In the genomic region with DNA sequence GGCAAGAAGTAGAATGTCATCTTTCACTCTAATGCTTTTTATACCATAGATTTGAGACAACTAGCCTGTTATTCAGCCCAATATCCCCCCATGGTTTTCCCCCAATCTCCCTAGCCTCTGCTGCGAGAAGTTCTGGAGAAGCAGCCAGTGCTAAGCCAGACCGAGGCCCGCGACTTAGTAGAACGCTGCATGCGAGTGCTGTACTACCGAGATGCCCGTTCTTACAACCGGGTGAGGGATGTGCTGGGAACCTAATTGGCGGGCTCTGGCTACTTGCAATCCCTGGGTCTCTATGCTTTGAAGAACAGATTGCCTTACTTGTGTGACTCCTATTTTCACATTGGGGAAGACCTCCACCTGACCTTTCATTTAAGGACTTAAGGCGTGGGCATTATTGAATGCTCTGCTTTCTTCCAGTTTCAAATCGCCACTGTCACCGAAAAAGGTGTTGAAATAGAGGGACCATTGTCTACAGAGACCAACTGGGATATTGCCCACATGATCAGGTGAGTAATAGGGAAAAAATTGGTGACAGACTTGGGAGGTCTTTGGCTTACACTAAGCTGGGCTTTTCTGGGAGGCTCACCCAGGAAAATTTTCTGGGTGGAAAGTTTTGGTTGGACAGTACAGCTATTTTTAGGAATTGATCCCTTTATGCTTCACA, we compare ENCODE assay signal across 13 cellular contexts. TPM values are rescaled to one million over a fixed set of nuclear protein-coding genes. Genes with fewer than 3 reads are reported as not detected.
DNase-seq lines count a peak whose midpoint lies in the region; ATAC-seq, FAIRE-seq and TF ChIP-seq lines count a peak whose summit lies in the region.
"Had no signal": no experiment of that assay in that cellular context is flagged by ENCODE, and none has a peak within 500 bp of the region (broad histone marks: within the 10 kb centered on the region; RNA-seq: fewer than 3 reads in every experiment).

No MANE protein-coding gene starts in this region.

- DNase-seq in HepG2 (ENCODE audit: low spot score) (peak; percentile 45), right lobe of liver (no peak), WTC11 (ENCODE audit: low spot score) (no peak), SKM-1 treated with dmso at 0.1 percent for 144 hours (lab: John Stamatoyannopoulos, UW; ENCODE audit: unreplicated experiment) (no peak)
- DNase-seq in stimulated activated naive CD4-positive, alpha-beta T cell (lab: John Stamatoyannopoulos, UW), result no peak
- DNase-seq: activated gamma-delta T cell; esophagus squamous epithelium; NCI-H1092 treated with DMSO at 0.1 percent for 48 hours; stimulated activated CD4-positive, alpha-beta T cell treated with anti-CD3 and anti-CD28 coated beads, Interleukin-4, amount 100 ng/mL, for 4 hours had no signal

- POLR2A ChIA-PET in HepG2 (lab: Yijun Ruan, JAX) (interaction anchor here (1.5 to 3.8 kb wide), 2 partner anchors 29 kb away, joined by 5 to 24 read pairs; a partner anchor contains a TSS), WTC11 (lab: Charles Lee) (no interaction called here)

- H3K4me1 ChIP-seq in HepG2 (ENCODE audit: insufficient read depth, low read length) (peaks cover 43% of the 10 kb centered on the region), right lobe of liver (peaks cover 0 to 28% (median 3%) of the 10 kb centered on the region in 4 donors), iPS-15b (ENCODE audit: control insufficient read depth, insufficient read depth, low read length) (no peaks in the 10 kb centered on the region)

- no peak for ATAC-seq in HepG2
- ATAC-seq in right lobe of liver, result no peak
- ATAC-seq in WTC11, result no peak
- no peak for ATAC-seq in HG03159 (IDR thresholded peaks at IDR 0.05; ENCODE audit: unreplicated experiment)
- no peak for ATAC-seq in GM19328 (IDR thresholded peaks at IDR 0.05; ENCODE audit: unreplicated experiment)

- in situ Hi-C loops in HepG2 (cut with HindIII; ENCODE audit: extremely low pct_ligation_motif_present, low pct_unique_long_range_greater_than_20kb), result no loop called here

- H3K9ac ChIP-seq in HepG2 (ENCODE audit: insufficient read depth, low read depth, low read length), result 0 out of 2 replicates have a peak overlapping the region, but pooled peaks have one; percentile 92
- H3K9ac ChIP-seq in iPS-15b (ENCODE audit: low read depth, low read length), result no peak overlapping the region

- H3K27me3 ChIP-seq in HepG2 (ENCODE audit: control insufficient read depth in 1 of 2, insufficient read depth in 2 of 2, low read length in 2 of 2) (no peaks in the 10 kb centered on the region; a peak in 1 of 5 replicates), right lobe of liver (no peaks in the 10 kb centered on the region), iPS-15b (ENCODE audit: control insufficient read depth, insufficient read depth, low read length) (no peaks in the 10 kb centered on the region)
- H3K27me3 ChIP-seq: esophagus squamous epithelium had no signal

- no peaks in the 10 kb centered on the region for H3K9me3 Mint-ChIP-seq in WTC11

- TF ChIP-seq RAD21 in HepG2 (CRISPR knock-in tag; IDR thresholded peaks at IDR 0.05), result no peak

- peaks cover 14 to 37% of the 10 kb centered on the region in 2 experiments for H3K36me3 ChIP-seq in HepG2 (replicated peaks in 1 of 2; ENCODE audit: control insufficient read depth in 1 of 2, insufficient read depth in 2 of 2, low read length in 2 of 2)
- peaks cover 0 to 39% (median 22%) of the 10 kb centered on the region in 4 donors for H3K36me3 ChIP-seq in right lobe of liver
- H3K36me3 ChIP-seq in iPS-15b (ENCODE audit: control insufficient read depth, insufficient read depth, low read length), result peaks cover 31% of the 10 kb centered on the region

- no TSS peak for BruUV-seq in HepG2 (replicated peaks; lab: Mats Ljungman, UMichigan)

- 98% methylated on average over 13 of the region's 13 CpGs for whole genome bisulfite sequencing in HepG2 (ENCODE audit: low lambda C conversion rate)
- 86% methylated on average over 8 of the region's 13 CpGs for WGBS in right lobe of liver (ENCODE audit: insufficient coverage, low coverage, low lambda C conversion rate, missing lambda C conversion rate)

- CTCF ChIA-PET in HepG2 (lab: Yijun Ruan, JAX; ENCODE audit: low intra/inter-chr PET ratio, low total read pairs) (no interaction called here), WTC11 (lab: Charles Lee) (interaction anchor here (0.5 to 2.0 kb wide), 2 partner anchors 28 to 100 kb away, joined by 3 to 6 read pairs; no protein-coding TSS in a partner anchor)

- TF ChIP-seq POLR2A in HepG2 (IDR thresholded peaks at IDR 0.05; ENCODE audit: insufficient read depth in 1 of 2, low read depth in 2 of 2, low read length in 2 of 2) (no peak), right lobe of liver (IDR thresholded peaks at IDR 0.05) (no peak)

- no peak for FAIRE-seq in HepG2 (lab: Jason Lieb, UNC)

- intact Hi-C loops in HepG2 (cut with micrococcal nuclease; ENCODE audit: unreplicated experiment), result no loop called here
- intact Hi-C loops in right lobe of liver (cut with DNase I), result no loop called here

- H3K9me3 ChIP-seq in HepG2 (ENCODE audit: low read length) (no peaks in the 10 kb centered on the region), right lobe of liver (no peaks in the 10 kb centered on the region), iPS-15b (ENCODE audit: control insufficient read depth, insufficient read depth, low read length) (no peaks in the 10 kb centered on the region)
- H3K9me3 ChIP-seq: esophagus squamous epithelium had no signal

- H3K4me3 Mint-ChIP-seq in WTC11, result peak overlapping the region; percentile 97

- no peaks in the 10 kb centered on the region for H3K27me3 Mint-ChIP-seq in WTC11 (ENCODE audit: low read depth)

- H3K36me3 Mint-ChIP-seq in WTC11, result peaks cover 46% of the 10 kb centered on the region

- peaks cover 15% of the 10 kb centered on the region for H3K79me2 ChIP-seq in HepG2 (ENCODE audit: insufficient read depth, low read length)

- TF ChIP-seq CTCF in HepG2 (CRISPR knock-in tag; IDR thresholded peaks at IDR 0.05) (no peak), right lobe of liver (IDR thresholded peaks at IDR 0.05) (no peak), WTC11 (IDR thresholded peaks at IDR 0.05) (no peak)

- H3K4me1 Mint-ChIP-seq in WTC11, result peaks cover 11% of the 10 kb centered on the region

- H3K27ac Mint-ChIP-seq in WTC11, result peak overlapping the region; percentile 100

- no peak overlapping the region; a peak in 3 of 6 replicates for H3K4me3 ChIP-seq in HepG2 (replicated peaks in 1 of 3; ENCODE audit: insufficient read depth in 1 of 3, low read depth in 2 of 3, low read length in 3 of 3)
- H3K4me3 ChIP-seq in right lobe of liver, result no peak overlapping the region
- peak overlapping the region; percentile 95 for H3K4me3 ChIP-seq in iPS-15b (ENCODE audit: low read depth, low read length)

- no peak overlapping the region for H2AFZ ChIP-seq in HepG2 (ENCODE audit: low read length)

- peaks cover 8% of the 10 kb centered on the region for H4K20me1 ChIP-seq in HepG2 (ENCODE audit: insufficient read depth, low read length)

- TF ChIP-seq EP300 in HepG2 (IDR thresholded peaks at IDR 0.05; ENCODE audit: low read depth in 2 of 2, low read length in 2 of 2), result no peak
- no peak for TF ChIP-seq EP300 in HepG2 (CRISPR knock-in tag; IDR thresholded peaks at IDR 0.05; ENCODE audit: borderline replicate concordance)

- H3K27ac ChIP-seq in HepG2 (ENCODE audit: extremely low read length, insufficient read depth, low read length) (no peak overlapping the region), right lobe of liver (no peak overlapping the region)

- H3K4me2 ChIP-seq in HepG2 (ENCODE audit: low read depth, low read length), result peak overlapping the region; percentile 80

RNA-seq across cellular contexts. Expression of a gene that starts 1.9 kb away (rescaled TPM):
- total RNA-seq in HepG2 (2016; rRNA removed; fragmentation: Illumina TruSeq; extraction: Trizol) (336 and 414 TPM in 2 replicates), right lobe of liver (100 to 1,000 TPM; 125 to 174 (median 151) TPM), WTC11 (2021) (360 to 414 TPM (median 383 TPM) in 3 replicates)
- 180 and 186 TPM in 2 replicates for total RNA-seq in HepG2 (2016; cell fraction: cytosol; rRNA removed; fragmentation: Illumina TruSeq; extraction: Trizol; ENCODE audit: low read depth)
- 337 and 459 TPM in 2 replicates for total RNA-seq in HepG2 (2016; cell fraction: insoluble cytoplasmic fraction; rRNA removed; fragmentation: Illumina TruSeq; extraction: Trizol)
- 216 and 229 TPM in 2 replicates for total RNA-seq in HepG2 (2016; cell fraction: membrane; rRNA removed; fragmentation: Illumina TruSeq; extraction: Trizol)
- total RNA-seq in HepG2 (2016; cell fraction: nucleus; rRNA removed; fragmentation: Illumina TruSeq; extraction: Trizol), result 150 and 151 TPM in 2 replicates
- 364 and 383 TPM in 2 replicates for polyA plus RNA-seq in HepG2 (2011; rRNA removed)
- polyA plus RNA-seq in HepG2 (2011; cell fraction: cytosol; rRNA removed), result 449 and 490 TPM in 2 replicates
- polyA plus RNA-seq in HepG2 (2011; cell fraction: nucleus; rRNA removed), result 275 and 307 TPM in 2 replicates
- 200 and 247 TPM in 2 replicates for polyA plus RNA-seq in HepG2 (2012)
- polyA plus RNA-seq in HepG2 (2016; cell fraction: cytosol; fragmentation: Illumina TruSeq; extraction: Trizol; ENCODE audit: low read depth), result 167 and 178 TPM in 2 replicates
- 392 and 404 TPM in 2 replicates for polyA plus RNA-seq in HepG2 (2016; cell fraction: insoluble cytoplasmic fraction; fragmentation: Illumina TruSeq; extraction: Trizol; ENCODE audit: low read depth)
- 186 and 200 TPM in 2 replicates for polyA plus RNA-seq in HepG2 (2016; cell fraction: membrane; fragmentation: Illumina TruSeq; extraction: Trizol; ENCODE audit: low read depth)
- polyA plus RNA-seq in HepG2 (2016; cell fraction: nucleus; fragmentation: Illumina TruSeq; extraction: Trizol; ENCODE audit: insufficient read depth, low read depth), result 265 and 270 TPM in 2 replicates
- polyA minus RNA-seq in HepG2 (2011; rRNA and poly(A)+ RNA removed; ENCODE audit: low replicate concordance), result 277 and 543 TPM in 2 replicates
- polyA minus RNA-seq in HepG2 (2011; cell fraction: cytosol; rRNA and poly(A)+ RNA removed), result 101 and 117 TPM in 2 replicates
- 64.9 and 71.7 TPM in 2 replicates for polyA minus RNA-seq in HepG2 (2011; cell fraction: nucleus; rRNA and poly(A)+ RNA removed)

RNA-seq across cellular contexts. Expression of a gene that starts 28.8 kb away (rescaled TPM):
- total RNA-seq in HepG2 (2016; rRNA removed; fragmentation: Illumina TruSeq; extraction: Trizol), result 29.0 and 30.2 TPM in 2 replicates
- total RNA-seq in HepG2 (2016; cell fraction: cytosol; rRNA removed; fragmentation: Illumina TruSeq; extraction: Trizol; ENCODE audit: low read depth), result 6.3 and 6.7 TPM in 2 replicates
- total RNA-seq in HepG2 (2016; cell fraction: insoluble cytoplasmic fraction; rRNA removed; fragmentation: Illumina TruSeq; extraction: Trizol), result 27.8 and 30.0 TPM in 2 replicates
- total RNA-seq in HepG2 (2016; cell fraction: membrane; rRNA removed; fragmentation: Illumina TruSeq; extraction: Trizol), result 9.8 and 12.1 TPM in 2 replicates
- 18.8 and 23.3 TPM in 2 replicates for total RNA-seq in HepG2 (2016; cell fraction: nucleus; rRNA removed; fragmentation: Illumina TruSeq; extraction: Trizol)
- polyA plus RNA-seq in HepG2 (2011; rRNA removed), result 27.8 and 29.3 TPM in 2 replicates
- polyA plus RNA-seq in HepG2 (2011; cell fraction: cytosol; rRNA removed), result 21.3 and 26.7 TPM in 2 replicates
- 89.4 and 101 TPM in 2 replicates for polyA plus RNA-seq in HepG2 (2011; cell fraction: nucleus; rRNA removed)
- 13.2 and 18.5 TPM in 2 replicates for polyA plus RNA-seq in HepG2 (2012)
- polyA plus RNA-seq in HepG2 (2016; cell fraction: cytosol; fragmentation: Illumina TruSeq; extraction: Trizol; ENCODE audit: low read depth), result 6.6 and 7.1 TPM in 2 replicates
- polyA plus RNA-seq in HepG2 (2016; cell fraction: insoluble cytoplasmic fraction; fragmentation: Illumina TruSeq; extraction: Trizol; ENCODE audit: low read depth), result 32.9 and 33.5 TPM in 2 replicates
- 9.9 and 10.0 TPM in 2 replicates for polyA plus RNA-seq in HepG2 (2016; cell fraction: membrane; fragmentation: Illumina TruSeq; extraction: Trizol; ENCODE audit: low read depth)
- 46.6 and 51.9 TPM in 2 replicates for polyA plus RNA-seq in HepG2 (2016; cell fraction: nucleus; fragmentation: Illumina TruSeq; extraction: Trizol; ENCODE audit: insufficient read depth, low read depth)
- polyA minus RNA-seq in HepG2 (2011; rRNA and poly(A)+ RNA removed; ENCODE audit: low replicate concordance), result 34.1 and 67.3 TPM in 2 replicates
- polyA minus RNA-seq in HepG2 (2011; cell fraction: cytosol; rRNA and poly(A)+ RNA removed), result 11.9 and 16.5 TPM in 2 replicates
- 13.3 and 13.8 TPM in 2 replicates for polyA minus RNA-seq in HepG2 (2011; cell fraction: nucleus; rRNA and poly(A)+ RNA removed)
- 100 to 1,000 TPM in 4 of 6 experiments, 10 to 100 TPM in 2; 83.4 to 423 (median 208) TPM for total RNA-seq in right lobe of liver
- total RNA-seq in WTC11 (2021), result 17.9 to 23.9 TPM (median 20.2 TPM) in 3 replicates
- total RNA-seq: mononuclear cell had no signal

RNA-seq across cellular contexts. Expression of a gene that starts 54.2 kb away (rescaled TPM):
- total RNA-seq in HepG2 (2016; rRNA removed; fragmentation: Illumina TruSeq; extraction: Trizol) (32.0 and 36.2 TPM in 2 replicates), right lobe of liver (10 to 100 TPM in 5 of 6 experiments, 1 to 10 TPM in 1; 9.8 to 23.0 (median 16.8) TPM), WTC11 (2021) (59.2 to 69.2 TPM (median 67.7 TPM) in 3 replicates)
- total RNA-seq in HepG2 (2016; cell fraction: cytosol; rRNA removed; fragmentation: Illumina TruSeq; extraction: Trizol; ENCODE audit: low read depth), result 4.1 and 4.4 TPM in 2 replicates
- total RNA-seq in HepG2 (2016; cell fraction: insoluble cytoplasmic fraction; rRNA removed; fragmentation: Illumina TruSeq; extraction: Trizol), result 37.2 and 39.7 TPM in 2 replicates
- 15.6 and 17.0 TPM in 2 replicates for total RNA-seq in HepG2 (2016; cell fraction: membrane; rRNA removed; fragmentation: Illumina TruSeq; extraction: Trizol)
- total RNA-seq in HepG2 (2016; cell fraction: nucleus; rRNA removed; fragmentation: Illumina TruSeq; extraction: Trizol), result 44.6 and 44.7 TPM in 2 replicates
- polyA plus RNA-seq in HepG2 (2011; rRNA removed), result 17.9 and 20.3 TPM in 2 replicates
- polyA plus RNA-seq in HepG2 (2011; cell fraction: cytosol; rRNA removed), result 7.9 and 8.2 TPM in 2 replicates
- polyA plus RNA-seq in HepG2 (2011; cell fraction: nucleus; rRNA removed), result 43.2 and 45.6 TPM in 2 replicates
- 11.7 and 16.5 TPM in 2 replicates for polyA plus RNA-seq in HepG2 (2012)
- 2.7 and 2.8 TPM in 2 replicates for polyA plus RNA-seq in HepG2 (2016; cell fraction: cytosol; fragmentation: Illumina TruSeq; extraction: Trizol; ENCODE audit: low read depth)
- polyA plus RNA-seq in HepG2 (2016; cell fraction: insoluble cytoplasmic fraction; fragmentation: Illumina TruSeq; extraction: Trizol; ENCODE audit: low read depth), result 27.2 and 30.5 TPM in 2 replicates
- polyA plus RNA-seq in HepG2 (2016; cell fraction: membrane; fragmentation: Illumina TruSeq; extraction: Trizol; ENCODE audit: low read depth), result 8.9 and 10.1 TPM in 2 replicates
- polyA plus RNA-seq in HepG2 (2016; cell fraction: nucleus; fragmentation: Illumina TruSeq; extraction: Trizol; ENCODE audit: insufficient read depth, low read depth), result 62.2 and 65.3 TPM in 2 replicates
- polyA minus RNA-seq in HepG2 (2011; rRNA and poly(A)+ RNA removed; ENCODE audit: low replicate concordance), result 33.0 and 287 TPM in 2 replicates
- polyA minus RNA-seq in HepG2 (2011; cell fraction: cytosol; rRNA and poly(A)+ RNA removed), result 7.7 and 9.6 TPM in 2 replicates
- polyA minus RNA-seq in HepG2 (2011; cell fraction: nucleus; rRNA and poly(A)+ RNA removed), result 15.8 and 22.1 TPM in 2 replicates

RNA-seq across cellular contexts. Expression of a gene that starts 58.0 kb away (rescaled TPM):
- total RNA-seq in HepG2 (2016; rRNA removed; fragmentation: Illumina TruSeq; extraction: Trizol) (15.3 and 17.1 TPM in 2 replicates), right lobe of liver (10 to 100 TPM; 13.5 to 44.9 (median 29.9) TPM), WTC11 (2021) (88.1 to 107 TPM (median 105 TPM) in 3 replicates)
- total RNA-seq in HepG2 (2016; cell fraction: cytosol; rRNA removed; fragmentation: Illumina TruSeq; extraction: Trizol; ENCODE audit: low read depth), result 3.4 and 3.9 TPM in 2 replicates
- total RNA-seq in HepG2 (2016; cell fraction: insoluble cytoplasmic fraction; rRNA removed; fragmentation: Illumina TruSeq; extraction: Trizol), result 14.3 and 16.4 TPM in 2 replicates
- total RNA-seq in HepG2 (2016; cell fraction: membrane; rRNA removed; fragmentation: Illumina TruSeq; extraction: Trizol), result 7.3 and 9.4 TPM in 2 replicates
- total RNA-seq in HepG2 (2016; cell fraction: nucleus; rRNA removed; fragmentation: Illumina TruSeq; extraction: Trizol), result 26.6 and 27.0 TPM in 2 replicates
- 45.6 and 46.9 TPM in 2 replicates for polyA plus RNA-seq in HepG2 (2011; rRNA removed)
- polyA plus RNA-seq in HepG2 (2011; cell fraction: cytosol; rRNA removed), result 14.1 and 15.0 TPM in 2 replicates
- polyA plus RNA-seq in HepG2 (2011; cell fraction: nucleus; rRNA removed), result 85.3 and 95.0 TPM in 2 replicates
- 22.9 and 30.0 TPM in 2 replicates for polyA plus RNA-seq in HepG2 (2012)
- 0.70 and 1.2 TPM in 2 replicates for polyA plus RNA-seq in HepG2 (2016; cell fraction: cytosol; fragmentation: Illumina TruSeq; extraction: Trizol; ENCODE audit: low read depth)
- polyA plus RNA-seq in HepG2 (2016; cell fraction: insoluble cytoplasmic fraction; fragmentation: Illumina TruSeq; extraction: Trizol; ENCODE audit: low read depth), result 18.4 and 20.8 TPM in 2 replicates
- 2.7 and 2.9 TPM in 2 replicates for polyA plus RNA-seq in HepG2 (2016; cell fraction: membrane; fragmentation: Illumina TruSeq; extraction: Trizol; ENCODE audit: low read depth)
- 55.5 and 69.5 TPM in 2 replicates for polyA plus RNA-seq in HepG2 (2016; cell fraction: nucleus; fragmentation: Illumina TruSeq; extraction: Trizol; ENCODE audit: insufficient read depth, low read depth)
- polyA minus RNA-seq in HepG2 (2011; rRNA and poly(A)+ RNA removed; ENCODE audit: low replicate concordance), result 103 and 173 TPM in 2 replicates
- 25.2 and 28.6 TPM in 2 replicates for polyA minus RNA-seq in HepG2 (2011; cell fraction: cytosol; rRNA and poly(A)+ RNA removed)
- 80.1 and 101 TPM in 2 replicates for polyA minus RNA-seq in HepG2 (2011; cell fraction: nucleus; rRNA and poly(A)+ RNA removed)
